ENCODE assay signal across 25 cellular contexts in genomic region chr12:125121095-125121494, GRCh38. TPM values are rescaled to one million over a fixed set of nuclear protein-coding genes. Genes with fewer than 3 reads are reported as not detected.
DNase-seq lines count a peak whose midpoint lies in the region; ATAC-seq, FAIRE-seq and TF ChIP-seq lines count a peak whose summit lies in the region.
"Had no signal": no experiment of that assay in that cellular context is flagged by ENCODE, and none has a peak within 500 bp of the region (broad histone marks: within the 10 kb centered on the region; RNA-seq: fewer than 3 reads in every experiment).

No MANE protein-coding gene starts in this region.

- H3K36me3 ChIP-seq in HepG2 (replicated peaks in 1 of 2; ENCODE audit: control insufficient read depth in 1 of 2, insufficient read depth in 2 of 2, low read length in 2 of 2): peaks cover 23 to 31% of the 10 kb centered on the region in 2 experiments; a peak in 4 of 5 replicates
- H3K36me3 ChIP-seq in right lobe of liver: no peaks in the 10 kb centered on the region
- H3K36me3 ChIP-seq in endodermal cell (ENCODE audit: control insufficient read depth, insufficient read depth, low read length): peaks cover 65% of the 10 kb centered on the region
- H3K36me3 ChIP-seq in lung (ENCODE audit: control insufficient read depth in 2 of 2, insufficient read depth in 2 of 2, low read length in 2 of 2): peaks cover 0 to 15% of the 10 kb centered on the region in 2 donors

- no peaks in the 10 kb centered on the region for H3K4me1 Mint-ChIP-seq in endodermal cell
- no peaks in the 10 kb centered on the region for H3K4me1 Mint-ChIP-seq in activated CD8-positive, alpha-beta T cell treated with anti-CD3 and anti-CD28 coated beads for 36 hours (ENCODE audit: low read depth)
- H3K4me1 Mint-ChIP-seq: CD4-positive, CD25-positive, alpha-beta regulatory T cell had no signal

- CTCF ChIA-PET in HepG2 (lab: Yijun Ruan, JAX; ENCODE audit: low intra/inter-chr PET ratio, low total read pairs): no interaction called here
- CTCF ChIA-PET in activated CD8-positive, alpha-beta T cell treated with anti-CD3 and anti-CD28 coated beads for 36 hours (lab: Charles Lee): no interaction called here

- POLR2A ChIA-PET in HepG2 (lab: Yijun Ruan, JAX): no interaction called here
- POLR2A ChIA-PET in activated CD8-positive, alpha-beta T cell treated with anti-CD3 and anti-CD28 coated beads for 36 hours (lab: Charles Lee): no interaction called here

- BruUV-seq in HepG2 (replicated peaks; lab: Mats Ljungman, UMichigan): no TSS peak

- WGBS in HepG2 (ENCODE audit: low lambda C conversion rate): 98% methylated on average over 8 of the region's 14 CpGs
- 100% methylated on average over 1 of the region's 14 CpGs for WGBS in right lobe of liver (ENCODE audit: insufficient coverage, low coverage, low lambda C conversion rate, missing lambda C conversion rate)
- 95% methylated on average over 8 to 14 of the region's 14 CpGs for WGBS in endodermal cell (ENCODE audit: insufficient coverage in 1 of 2, insufficient read length in 1 of 2), 2 experiments
- 81 to 88% methylated on average over 14 of the region's 14 CpGs for WGBS in lung, 2 donors

- no peak for TF ChIP-seq POLR2A in HepG2 (IDR thresholded peaks at IDR 0.05; ENCODE audit: insufficient read depth in 1 of 2, low read depth in 2 of 2, low read length in 2 of 2)
- TF ChIP-seq POLR2A in right lobe of liver (IDR thresholded peaks at IDR 0.05): no peak

- no peak for FAIRE-seq in HepG2 (lab: Jason Lieb, UNC)
- FAIRE-seq: A204.1, GM19239, RCC 7860 had no signal

- no peaks in the 10 kb centered on the region for H3K9me3 Mint-ChIP-seq in endodermal cell
- H3K9me3 Mint-ChIP-seq in activated CD8-positive, alpha-beta T cell treated with anti-CD3 and anti-CD28 coated beads for 36 hours: no peaks in the 10 kb centered on the region
- H3K9me3 Mint-ChIP-seq: CD4-positive, CD25-positive, alpha-beta regulatory T cell; IgD-negative memory B cell had no signal

- no peaks in the 10 kb centered on the region for H4K20me1 ChIP-seq in HepG2 (ENCODE audit: insufficient read depth, low read length)

- no peak overlapping the region for H2AFZ ChIP-seq in HepG2 (ENCODE audit: low read length)
- H2AFZ ChIP-seq: GM23248 had no signal

- intact Hi-C loops in HepG2 (cut with micrococcal nuclease; ENCODE audit: unreplicated experiment) (no loop called here), right lobe of liver (cut with DNase I) (no loop called here)
- intact Hi-C loops in activated CD8-positive, alpha-beta T cell treated with anti-CD3 and anti-CD28 coated beads for 36 hours (cut with micrococcal nuclease): no loop called here

- H3K4me3 Mint-ChIP-seq in endodermal cell: no peak overlapping the region
- no peak overlapping the region for H3K4me3 Mint-ChIP-seq in activated CD8-positive, alpha-beta T cell treated with anti-CD3 and anti-CD28 coated beads for 36 hours
- H3K4me3 Mint-ChIP-seq: CD4-positive, CD25-positive, alpha-beta regulatory T cell; IgD-negative memory B cell had no signal

- H3K4me2 ChIP-seq in HepG2 (ENCODE audit: low read depth, low read length): no peak overlapping the region

- peak overlapping the region; percentile 3 for H3K27ac Mint-ChIP-seq in endodermal cell
- H3K27ac Mint-ChIP-seq in activated CD8-positive, alpha-beta T cell treated with anti-CD3 and anti-CD28 coated beads for 36 hours: no peak overlapping the region

- no peaks in the 10 kb centered on the region for H3K27me3 Mint-ChIP-seq in endodermal cell (ENCODE audit: insufficient read depth)
- no peaks in the 10 kb centered on the region for H3K27me3 Mint-ChIP-seq in activated CD8-positive, alpha-beta T cell treated with anti-CD3 and anti-CD28 coated beads for 36 hours
- H3K27me3 Mint-ChIP-seq: CD4-positive, CD25-positive, alpha-beta regulatory T cell; IgD-negative memory B cell had no signal

- no peaks in the 10 kb centered on the region for H3K79me2 ChIP-seq in HepG2 (ENCODE audit: insufficient read depth, low read length)

- no peak overlapping the region for H3K4me3 ChIP-seq in HepG2 (replicated peaks in 1 of 3; ENCODE audit: insufficient read depth in 1 of 3, low read depth in 2 of 3, low read length in 3 of 3)
- H3K4me3 ChIP-seq in right lobe of liver: no peak overlapping the region
- H3K4me3 ChIP-seq in endodermal cell (ENCODE audit: low read length): no peak overlapping the region
- H3K4me3 ChIP-seq in lung: no peak overlapping the region
- H3K4me3 ChIP-seq: GM23248 had no signal

- no peak for TF ChIP-seq CTCF in HepG2 (CRISPR knock-in tag; IDR thresholded peaks at IDR 0.05)
- no peak for TF ChIP-seq CTCF in right lobe of liver (IDR thresholded peaks at IDR 0.05)
- TF ChIP-seq CTCF in endodermal cell (conservative IDR thresholded peaks at IDR 0.05): no peak
- TF ChIP-seq CTCF in lung (IDR thresholded peaks at IDR 0.05; ENCODE audit: control extremely low read depth, extremely low read depth): no peak
- TF ChIP-seq CTCF in activated CD8-positive, alpha-beta T cell treated with anti-CD3 and anti-CD28 coated beads for 36 hours (IDR thresholded peaks at IDR 0.05): no peak

- H3K27ac ChIP-seq in HepG2 (ENCODE audit: extremely low read length, insufficient read depth, low read length) (no peak overlapping the region), right lobe of liver (no peak overlapping the region), endodermal cell (ENCODE audit: low read depth, low read length) (no peak overlapping the region), lung (ENCODE audit: low read depth in 1 of 2, low read length in 1 of 2) (peak overlapping the region in 1 of 2 donors; percentile 15), substantia nigra (ENCODE audit: low read depth, low read length, poor library complexity, severe bottlenecking) (no peak overlapping the region)
- H3K27ac ChIP-seq: GM23248 had no signal

- H3K9ac ChIP-seq in HepG2 (ENCODE audit: insufficient read depth, low read depth, low read length): no peak overlapping the region
- H3K9ac ChIP-seq in endodermal cell (ENCODE audit: extremely low read depth, low read length, poor library complexity, severe bottlenecking): no peak overlapping the region
- H3K9ac ChIP-seq: GM23248 had no signal

- H3K36me3 Mint-ChIP-seq in endodermal cell (ENCODE audit: low read depth): peaks cover 82% of the 10 kb centered on the region
- peaks cover 6% of the 10 kb centered on the region for H3K36me3 Mint-ChIP-seq in activated CD8-positive, alpha-beta T cell treated with anti-CD3 and anti-CD28 coated beads for 36 hours (ENCODE audit: low read depth)

- ATAC-seq in HepG2 (no peak; the same call in 2 of the 3 replicates), right lobe of liver (no peak), lung (ENCODE audit: insufficient read depth, low FRiP score) (no peak), GM19023 (IDR thresholded peaks at IDR 0.05; ENCODE audit: unreplicated experiment) (no peak)
- no peak for ATAC-seq in activated CD8-positive, alpha-beta T cell treated with anti-CD3 and anti-CD28 coated beads for 36 hours
- ATAC-seq: Right ventricle myocardium inferior had no signal

- H3K27me3 ChIP-seq in HepG2 (ENCODE audit: control insufficient read depth in 1 of 2, insufficient read depth in 2 of 2, low read length in 2 of 2) (no peaks in the 10 kb centered on the region), right lobe of liver (no peaks in the 10 kb centered on the region), endodermal cell (ENCODE audit: control insufficient read depth, insufficient read depth, low read length, poor library complexity, severe bottlenecking) (no peaks in the 10 kb centered on the region), lung (ENCODE audit: control insufficient read depth, insufficient read depth) (no peaks in the 10 kb centered on the region)
- H3K27me3 ChIP-seq: BE2C had no signal

- H3K4me1 ChIP-seq in HepG2 (ENCODE audit: insufficient read depth, low read length) (peaks cover 16% of the 10 kb centered on the region), right lobe of liver (no peaks in the 10 kb centered on the region), endodermal cell (ENCODE audit: control insufficient read depth, insufficient read depth, low read length) (no peaks in the 10 kb centered on the region), lung (ENCODE audit: control insufficient read depth in 2 of 2, insufficient read depth in 2 of 2, low read length in 2 of 2) (peaks cover 0 to 4% of the 10 kb centered on the region in 2 donors)

- TF ChIP-seq EP300 in HepG2 (IDR thresholded peaks at IDR 0.05; ENCODE audit: low read depth in 2 of 2, low read length in 2 of 2) (no peak), HepG2 (CRISPR knock-in tag; IDR thresholded peaks at IDR 0.05; ENCODE audit: borderline replicate concordance) (no peak)

- in situ Hi-C loops in HepG2 (cut with HindIII; ENCODE audit: extremely low pct_ligation_motif_present, low pct_unique_long_range_greater_than_20kb): no loop called here

- H3K9me3 ChIP-seq in HepG2 (ENCODE audit: low read length): no peaks in the 10 kb centered on the region
- H3K9me3 ChIP-seq in right lobe of liver: no peaks in the 10 kb centered on the region
- no peaks in the 10 kb centered on the region for H3K9me3 ChIP-seq in endodermal cell (ENCODE audit: control insufficient read depth, low read length)
- H3K9me3 ChIP-seq in lung (ENCODE audit: control insufficient read depth in 2 of 2, insufficient read depth in 1 of 2, low read length in 1 of 2): no peaks in the 10 kb centered on the region
- H3K9me3 ChIP-seq: BE2C had no signal

- no peak for DNase-seq in HepG2 (ENCODE audit: low spot score)
- DNase-seq in right lobe of liver: no peak
- DNase-seq in endodermal cell: no peak
- peak; percentile 30 for DNase-seq in lung (ENCODE audit: low spot score)
- no peak for DNase-seq in substantia nigra (lab: John Stamatoyannopoulos, UW)
- DNase-seq in mesenteric fat pad (ENCODE audit: low spot score): no peak
- no peak for DNase-seq in activated CD8-positive, alpha-beta T cell treated with anti-CD3 and anti-CD28 coated beads for 36 hours
- DNase-seq: BE2C; CD4-positive, CD25-positive, alpha-beta regulatory T cell; COR-L47; DMS153; GDM1; GM23248; Karpas-422; NCI-H1092 treated with DMSO at 0.1 percent for 48 hours; NCI-H146; NCI-H2029 treated with DMSO at 0.1 percent for 48 hours; NCI-H2171 treated with DMSO at 0.1 percent for 48 hours; NCI-H446 treated with DMSO at 0.1 percent for 48 hours had no signal

- TF ChIP-seq RAD21 in HepG2 (CRISPR knock-in tag; IDR thresholded peaks at IDR 0.05): no peak

RNA-seq across cellular contexts. Expression of gene AACS, which starts 55.9 kb away (rescaled TPM):
- total RNA-seq in HepG2 (2016; rRNA removed; fragmentation: Illumina TruSeq; extraction: Trizol) (26.3 and 28.8 TPM in 2 replicates), right lobe of liver (10 to 100 TPM in 1 of 6 experiments, 1 to 10 TPM in 5; 3.2 to 11.3 (median 4.8) TPM), endodermal cell (10 to 100 TPM; 55.4 to 71.9 TPM), lung (10 to 100 TPM; 18.0 to 33.5 TPM), mesenteric fat pad (37.8 TPM)
- total RNA-seq in HepG2 (2016; cell fraction: cytosol; rRNA removed; fragmentation: Illumina TruSeq; extraction: Trizol; ENCODE audit: low read depth): 8.4 and 10.7 TPM in 2 replicates
- total RNA-seq in HepG2 (2016; cell fraction: insoluble cytoplasmic fraction; rRNA removed; fragmentation: Illumina TruSeq; extraction: Trizol): 22.7 and 29.1 TPM in 2 replicates
- 18.6 and 20.0 TPM in 2 replicates for total RNA-seq in HepG2 (2016; cell fraction: membrane; rRNA removed; fragmentation: Illumina TruSeq; extraction: Trizol)
- 22.1 and 23.1 TPM in 2 replicates for total RNA-seq in HepG2 (2016; cell fraction: nucleus; rRNA removed; fragmentation: Illumina TruSeq; extraction: Trizol)
- polyA plus RNA-seq in HepG2 (2011; rRNA removed) (23.3 and 23.5 TPM in 2 replicates), lung (10 to 100 TPM; 15.4 to 17.2 TPM)
- 19.3 and 21.2 TPM in 2 replicates for polyA plus RNA-seq in HepG2 (2011; cell fraction: cytosol; rRNA removed)
- polyA plus RNA-seq in HepG2 (2011; cell fraction: nucleus; rRNA removed): 37.9 and 38.1 TPM in 2 replicates
- polyA plus RNA-seq in HepG2 (2012): 23.5 and 30.2 TPM in 2 replicates
- 4.5 and 5.2 TPM in 2 replicates for polyA plus RNA-seq in HepG2 (2016; cell fraction: cytosol; fragmentation: Illumina TruSeq; extraction: Trizol; ENCODE audit: low read depth)
- polyA plus RNA-seq in HepG2 (2016; cell fraction: insoluble cytoplasmic fraction; fragmentation: Illumina TruSeq; extraction: Trizol; ENCODE audit: low read depth): 22.1 and 25.9 TPM in 2 replicates
- 10.6 and 13.7 TPM in 2 replicates for polyA plus RNA-seq in HepG2 (2016; cell fraction: membrane; fragmentation: Illumina TruSeq; extraction: Trizol; ENCODE audit: low read depth)
- polyA plus RNA-seq in HepG2 (2016; cell fraction: nucleus; fragmentation: Illumina TruSeq; extraction: Trizol; ENCODE audit: insufficient read depth, low read depth): 30.6 and 33.2 TPM in 2 replicates
- 35.1 and 50.6 TPM in 2 replicates for polyA minus RNA-seq in HepG2 (2011; rRNA and poly(A)+ RNA removed; ENCODE audit: low replicate concordance)
- 17.8 and 17.9 TPM in 2 replicates for polyA minus RNA-seq in HepG2 (2011; cell fraction: cytosol; rRNA and poly(A)+ RNA removed)
- 23.1 and 26.7 TPM in 2 replicates for polyA minus RNA-seq in HepG2 (2011; cell fraction: nucleus; rRNA and poly(A)+ RNA removed)
- 27.8 TPM for polyA plus RNA-seq in endodermal cell (2013, experiment 1 of 2)
- 25.3 TPM for polyA plus RNA-seq in endodermal cell (2013, experiment 2 of 2)
- total RNA-seq in activated CD8-positive, alpha-beta T cell treated with anti-CD3 and anti-CD28 coated beads for 36 hours: 10 to 100 TPM; 15.7 to 17.6 TPM
